In genomic region chr4:15778742-15779231, GRCh38 we compare ENCODE assay signal across 8 cellular contexts. TPM values are rescaled to one million over a fixed set of nuclear protein-coding genes. Genes with fewer than 3 reads are reported as not detected.
DNase-seq lines count a peak whose midpoint lies in the region; ATAC-seq and TF ChIP-seq lines count a peak whose summit lies in the region.

No MANE protein-coding gene starts in this region.

- 0 to 1% (median 0%) methylated on average over 24 to 41 of the region's 41 CpGs for WGBS in spleen, 5 donors

- TF ChIP-seq CTCF in ascending aorta (IDR thresholded peaks at IDR 0.05) = no peak
- no peak for TF ChIP-seq CTCF in spleen (IDR thresholded peaks at IDR 0.05 in 8 of 11, conservative IDR thresholded peaks at IDR 0.05 in 3 of 11)

- TF ChIP-seq POLR2A in spleen (IDR thresholded peaks at IDR 0.05) = no peak

- intact Hi-C loops in ascending aorta (cut with DNase I) = no loop called here
- intact Hi-C loops in spleen (cut with DNase I; ENCODE audit: low total_unique reads) = no loop called here

- ATAC-seq in GM18511 (IDR thresholded peaks at IDR 0.05; ENCODE audit: unreplicated experiment) = peak; percentile 71
- ATAC-seq in HG02973 (IDR thresholded peaks at IDR 0.05; ENCODE audit: unreplicated experiment) = peak; percentile 35

- DNase-seq in A172 (ENCODE audit: low spot score) (peak; percentile 5), RPMI7951 (ENCODE audit: low read depth) (peak; percentile 40), ascending aorta (ENCODE audit: low spot score in 2 of 2) (no peak), iPS-NIHi7 (ENCODE audit: extremely low spot score) (peak; percentile 16), spleen (peak; percentile 91), NCI-H1930 (lab: John Stamatoyannopoulos, UW) (no peak)

- H3K27ac ChIP-seq in ascending aorta (peak overlapping the region in 1 of 2 donors; percentile 54), spleen (peak overlapping the region; percentile 79 to 88 (median 86))

- peak overlapping the region; percentile 60 to 78 for H3K4me3 ChIP-seq in ascending aorta
- peak overlapping the region; percentile 53 to 80 (median 68) for H3K4me3 ChIP-seq in spleen

- H3K9me3 ChIP-seq in ascending aorta = no peaks in the 10 kb centered on the region
- H3K9me3 ChIP-seq in spleen = no peaks in the 10 kb centered on the region

- H3K36me3 ChIP-seq in ascending aorta (no peaks in the 10 kb centered on the region), spleen (peaks cover 0 to 5% (median 0%) of the 10 kb centered on the region in 6 donors)

- H3K27me3 ChIP-seq in ascending aorta (no peaks in the 10 kb centered on the region), spleen (replicated peaks in 1 of 7) (no peaks in the 10 kb centered on the region)

- H3K4me1 ChIP-seq in ascending aorta = peaks cover 0 to 2% of the 10 kb centered on the region in 2 donors
- H3K4me1 ChIP-seq in spleen = peaks cover 21 to 75% (median 62%) of the 10 kb centered on the region in 6 donors

RNA-seq across cellular contexts. Expression of gene CD38, which starts 0.7 kb away (rescaled TPM):
- not detected in 2 replicates for total RNA-seq in A172 (2014; rRNA removed; shearing (Covaris generic))
- total RNA-seq in RPMI7951 (2014; rRNA removed; shearing (Covaris generic)) = 0.10 and 0.12 TPM in 2 replicates
- 1.4 TPM for total RNA-seq in ascending aorta
- total RNA-seq in spleen = 10 to 100 TPM; 45.1 to 92.9 (median 62.7) TPM
- 1 to 10 TPM; 4.9 to 9.5 (median 5.8) TPM for polyA plus RNA-seq in spleen

Comparison
In these comparisons a context has a peak if more than half of its experiments do, and no peak if none do; other contexts are left out.
1. DNase-seq: peak in A172 (single experiment), RPMI7951 (single experiment), iPS-NIHi7 (single experiment) and spleen (single experiment); none in ascending aorta (0 of 2) and NCI-H1930 (0 of 2).
2. RNA of gene CD38, which starts 0.7 kb away (total RNA-seq): 45.1 to 92.9 TPM in spleen; 1.4 TPM in ascending aorta (single experiment), 0.10 to 0.12 TPM in RPMI7951 and not detected in A172; every median in the first group is over 10 times any median in the second.